In genomic region chr13:27619711-27620376, GRCh38 we compare ENCODE assay signal across 1 cellular context.
TF ChIP-seq lines count a peak whose summit lies in the region.

No MANE protein-coding gene starts in this region.

TF ChIP-seq in HCT116, 20 proteins besides CTCF, POLR2A, EP300 and RAD21 (continued from another document):
- TF ChIP-seq SRF (IDR thresholded peaks at IDR 0.05; ENCODE audit: low read depth) = no peak
- TF ChIP-seq POLR2AphosphoS5 (IDR thresholded peaks at IDR 0.05; ENCODE audit: low read depth, low read length) = no peak
- no peak for TF ChIP-seq FOSL1 (IDR thresholded peaks at IDR 0.05; ENCODE audit: low read depth)
- TF ChIP-seq SP1 (IDR thresholded peaks at IDR 0.05; ENCODE audit: low read depth) = no peak
- TF ChIP-seq ZBTB33 (IDR thresholded peaks at IDR 0.05; ENCODE audit: extremely low read depth, insufficient replicate concordance, low read length) = no peak
- TF ChIP-seq EGR1 (IDR thresholded peaks at IDR 0.05; ENCODE audit: low read depth) = no peak
- no peak for TF ChIP-seq SIN3A (IDR thresholded peaks at IDR 0.05; ENCODE audit: low read depth)
- TF ChIP-seq CEBPB (IDR thresholded peaks at IDR 0.05; ENCODE audit: low read depth) = no peak
- no peak for TF ChIP-seq ATF3 (IDR thresholded peaks at IDR 0.05)
- no peak for TF ChIP-seq REST (IDR thresholded peaks at IDR 0.05; ENCODE audit: low read depth)
- TF ChIP-seq EZH2phosphoT487 (IDR thresholded peaks at IDR 0.05; ENCODE audit: borderline replicate concordance) = no peak
- no peak for TF ChIP-seq ZFX (IDR thresholded peaks at IDR 0.05)
TF ChIP-seq in HCT116: peak in this region for 0.
